In the genomic region with DNA sequence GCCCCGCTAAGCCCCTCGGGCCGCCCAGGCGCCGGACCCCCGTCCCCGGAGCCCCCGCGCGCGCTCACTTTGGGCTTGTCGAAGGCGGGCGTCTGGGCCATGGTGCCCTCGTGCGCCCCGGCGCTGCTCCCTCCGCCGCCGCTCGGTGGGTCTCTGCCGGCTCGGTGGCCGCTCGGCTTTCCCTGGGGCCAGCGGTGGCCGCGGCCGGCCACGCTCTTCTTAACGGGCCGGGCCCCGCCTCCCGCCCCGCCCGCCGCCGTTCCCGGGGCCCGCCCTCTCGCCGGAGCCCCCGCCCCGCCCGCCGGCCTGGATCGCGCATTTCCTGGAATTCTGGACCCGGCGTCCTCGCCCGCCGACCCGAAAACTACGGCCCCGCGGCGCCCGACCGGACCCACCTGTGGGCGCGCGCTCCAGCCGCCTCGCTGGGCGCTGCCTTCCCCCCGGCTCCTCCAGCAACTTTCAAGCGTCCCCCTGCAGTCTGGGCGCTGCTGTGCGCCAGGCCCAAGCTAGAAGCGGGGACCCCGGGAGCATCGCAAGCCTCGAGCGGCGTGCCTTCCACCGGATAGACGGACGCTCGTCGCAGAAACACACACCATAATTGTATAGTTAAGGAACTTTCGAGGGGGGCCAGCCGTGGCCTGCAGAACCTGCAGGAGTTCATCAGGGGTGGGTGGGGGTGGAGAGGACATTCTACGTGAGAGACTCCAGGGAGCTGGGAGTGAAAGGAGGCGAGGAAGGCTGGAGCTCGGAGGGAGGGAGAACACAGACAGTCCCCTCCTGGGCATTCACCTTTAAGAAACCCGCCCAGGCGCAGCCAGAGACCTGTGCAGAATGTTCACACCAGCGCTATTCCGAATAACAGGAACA, we compare ENCODE assay signal across 8 cellular contexts. TPM values are rescaled to one million over a fixed set of nuclear protein-coding genes. Genes with fewer than 3 reads are reported as not detected.
DNase-seq lines count a peak whose midpoint lies in the region; ATAC-seq and TF ChIP-seq lines count a peak whose summit lies in the region.

A gene (minus strand): TSS at position 193 of the 867 bp plus-strand sequence. CDS start 92 bp downstream, at position 101.

- no peaks in the 10 kb centered on the region for H3K9me3 Mint-ChIP-seq in CD8-positive, alpha-beta T cell
- H3K9me3 Mint-ChIP-seq in activated T-helper 17 cell treated with anti-CD3 and anti-CD28 coated beads, Interleukin-2, amount 50 U/mL, for 72 hours = no peaks in the 10 kb centered on the region
- H3K9me3 Mint-ChIP-seq in natural killer cell treated with Interleukin-12 subunit alpha and Interleukin-12 subunit beta and Interleukin-15 and Interleukin-18, amount 100 ng/mL, for 72 hours = no peaks in the 10 kb centered on the region

- peaks cover 10% of the 10 kb centered on the region for H3K36me3 Mint-ChIP-seq in CD8-positive, alpha-beta T cell
- H3K36me3 Mint-ChIP-seq in activated T-helper 17 cell treated with anti-CD3 and anti-CD28 coated beads, Interleukin-2, amount 50 U/mL, for 72 hours (ENCODE audit: low read depth) = no peaks in the 10 kb centered on the region
- H3K36me3 Mint-ChIP-seq in natural killer cell treated with Interleukin-12 subunit alpha and Interleukin-12 subunit beta and Interleukin-15 and Interleukin-18, amount 100 ng/mL, for 72 hours = peaks cover 6% of the 10 kb centered on the region

- DNase-seq in CD8-positive, alpha-beta T cell = peak in 6 of 7 experiments; percentile 19 to 75 (median 52)
- DNase-seq in HCT116 (ENCODE audit: low read depth, low spot score) = no peak
- DNase-seq in NOMO-1 (lab: John Stamatoyannopoulos, UW; ENCODE audit: unreplicated experiment in 2 of 2) = peak; percentile 20 to 58
- DNase-seq in foreskin fibroblast = peak; percentile 43 to 76
- peak; percentile 70 for DNase-seq in natural killer cell treated with Interleukin-12 subunit alpha and Interleukin-12 subunit beta and Interleukin-15 and Interleukin-18, amount 100 ng/mL, for 72 hours (ENCODE audit: low spot score)
- no peak for DNase-seq in middle frontal gyrus (ENCODE audit: extremely low spot score, low spot score)

- H3K4me1 Mint-ChIP-seq in CD8-positive, alpha-beta T cell (ENCODE audit: low read depth) = peaks cover 47% of the 10 kb centered on the region
- peaks cover 18% of the 10 kb centered on the region for H3K4me1 Mint-ChIP-seq in activated T-helper 17 cell treated with anti-CD3 and anti-CD28 coated beads, Interleukin-2, amount 50 U/mL, for 72 hours
- peaks cover 33 to 41% of the 10 kb centered on the region in 2 donors for H3K4me1 Mint-ChIP-seq in natural killer cell treated with Interleukin-12 subunit alpha and Interleukin-12 subunit beta and Interleukin-15 and Interleukin-18, amount 100 ng/mL, for 72 hours (ENCODE audit: low read depth in 2 of 2)

- H3K27me3 ChIP-seq in CD8-positive, alpha-beta T cell (ENCODE audit: insufficient read depth, low read length) = no peaks in the 10 kb centered on the region
- 0 out of 2 replicates have a peak, but pooled peaks cover 3% of the 10 kb centered on the region for H3K27me3 ChIP-seq in HCT116 (ENCODE audit: insufficient read depth, low read length)

- H3K27ac ChIP-seq in CD8-positive, alpha-beta T cell (ENCODE audit: low read depth, low read length) = peak within 1 kb of the TSS; percentile 70
- peak within 1 kb of the TSS; percentile 70 for H3K27ac ChIP-seq in HCT116 (ENCODE audit: low read depth, low read length)

- no TSS peak for BruUV-seq in HCT116 (replicated peaks; lab: Mats Ljungman, UMichigan)

- TF ChIP-seq CTCF in CD8-positive, alpha-beta T cell (IDR thresholded peaks at IDR 0.05) = no peak
- TF ChIP-seq CTCF in HCT116 (IDR thresholded peaks at IDR 0.05 in 2 of 3, conservative IDR thresholded peaks at IDR 0.05 in 1 of 3; ENCODE audit: borderline replicate concordance in 1 of 3, insufficient read depth in 1 of 3, low read depth in 2 of 3, low read length in 2 of 3) (no peak), foreskin fibroblast (IDR thresholded peaks at IDR 0.05; ENCODE audit: low read depth, low read length) (no peak)

- H3K9me3 ChIP-seq in CD8-positive, alpha-beta T cell (ENCODE audit: low read length) = no peaks in the 10 kb centered on the region
- H3K9me3 ChIP-seq in HCT116 (ENCODE audit: control insufficient read depth in 1 of 2, insufficient read depth in 1 of 2, low read depth in 1 of 2, low read length in 2 of 2) = no peaks in the 10 kb centered on the region

- intact Hi-C loops in CD8-positive, alpha-beta T cell (cut with DNase I, micrococcal nuclease) = loop anchor here (1.0 to 10.0 kb wide), 7 partner anchors 8 to 437 kb away; a partner anchor contains a TSS
- intact Hi-C loops in HCT116 (cut with micrococcal nuclease) = no loop called here

- peak within 1 kb of the TSS; percentile 98 for H3K4me2 ChIP-seq in HCT116 (ENCODE audit: low read length)

- H2AFZ ChIP-seq in HCT116 (ENCODE audit: low read depth, low read length, poor library complexity, severe bottlenecking) = peak within 1 kb of the TSS; percentile 74

- H3K4me1 ChIP-seq in CD8-positive, alpha-beta T cell (ENCODE audit: insufficient read depth, low read length) = peaks cover 48% of the 10 kb centered on the region
- peaks cover 11 to 16% of the 10 kb centered on the region in 2 experiments; a peak in 3 of 4 replicates for H3K4me1 ChIP-seq in HCT116 (ENCODE audit: control insufficient read depth in 1 of 2, insufficient read depth in 2 of 2, low read length in 2 of 2)

- H3K79me2 ChIP-seq in HCT116 (ENCODE audit: insufficient read depth, low read length) = no peaks in the 10 kb centered on the region

- H3K27ac Mint-ChIP-seq in CD8-positive, alpha-beta T cell = peak within 1 kb of the TSS; percentile 91
- H3K27ac Mint-ChIP-seq in activated T-helper 17 cell treated with anti-CD3 and anti-CD28 coated beads, Interleukin-2, amount 50 U/mL, for 72 hours = peak within 1 kb of the TSS; percentile 82
- peak within 1 kb of the TSS; percentile 92 to 93 for H3K27ac Mint-ChIP-seq in natural killer cell treated with Interleukin-12 subunit alpha and Interleukin-12 subunit beta and Interleukin-15 and Interleukin-18, amount 100 ng/mL, for 72 hours

- POLR2A ChIA-PET in CD8-positive, alpha-beta T cell (lab: Charles Lee) = interaction anchor here (1.0 to 2.8 kb wide), 3 partner anchors 9 to 42 kb away, joined by 3 to 11 read pairs (median 9); no protein-coding TSS in a partner anchor
- POLR2A ChIA-PET in HCT116 (lab: Charles Lee) = interaction anchor here (0.6 kb wide), 1 partner anchor 12 kb away, joined by 3 read pairs; no protein-coding TSS in a partner anchor

- H4K20me1 ChIP-seq in HCT116 (ENCODE audit: insufficient read depth) = no peaks in the 10 kb centered on the region

- H3K9me2 ChIP-seq in HCT116 (ENCODE audit: insufficient read depth) = no peaks in the 10 kb centered on the region

- ATAC-seq in CD8-positive, alpha-beta T cell = peak; percentile 66
- peak; percentile 85 for ATAC-seq in HCT116
- ATAC-seq in activated T-helper 17 cell treated with anti-CD3 and anti-CD28 coated beads, Interleukin-2, amount 50 U/mL, for 72 hours (replicated peaks) = peak; percentile 51
- ATAC-seq in natural killer cell treated with Interleukin-12 subunit alpha and Interleukin-12 subunit beta and Interleukin-15 and Interleukin-18, amount 100 ng/mL, for 72 hours = peak; percentile 66 to 80
- ATAC-seq in HG03565 (IDR thresholded peaks at IDR 0.05; ENCODE audit: unreplicated experiment) = no peak

- H3K27me3 Mint-ChIP-seq in CD8-positive, alpha-beta T cell (ENCODE audit: low read depth) = no peaks in the 10 kb centered on the region
- no peaks in the 10 kb centered on the region for H3K27me3 Mint-ChIP-seq in activated T-helper 17 cell treated with anti-CD3 and anti-CD28 coated beads, Interleukin-2, amount 50 U/mL, for 72 hours
- H3K27me3 Mint-ChIP-seq in natural killer cell treated with Interleukin-12 subunit alpha and Interleukin-12 subunit beta and Interleukin-15 and Interleukin-18, amount 100 ng/mL, for 72 hours = no peaks in the 10 kb centered on the region

- no peak for TF ChIP-seq RAD21 in HCT116 (IDR thresholded peaks at IDR 0.05; ENCODE audit: low read depth)

- CTCF ChIA-PET in CD8-positive, alpha-beta T cell (lab: Charles Lee) = interaction anchor here (4.0 to 14.7 kb wide), 2 partner anchors 31 to 42 kb away, joined by 27 to 161 read pairs; no protein-coding TSS in a partner anchor
- CTCF ChIA-PET in HCT116 (lab: Charles Lee) = interaction anchor here (2.2 kb wide), 1 partner anchor 32 kb away, joined by 9 read pairs; no protein-coding TSS in a partner anchor

- peak within 1 kb of the TSS; percentile 73 for H3K9ac ChIP-seq in HCT116 (ENCODE audit: low read length)

- no peak for TF ChIP-seq POLR2A in HCT116 (IDR thresholded peaks at IDR 0.05; ENCODE audit: borderline replicate concordance, extremely low read depth, insufficient read depth, insufficient read length)

- H3K36me3 ChIP-seq in CD8-positive, alpha-beta T cell (ENCODE audit: insufficient read depth, low read length) = no peaks in the 10 kb centered on the region
- no peaks in the 10 kb centered on the region for H3K36me3 ChIP-seq in HCT116 (ENCODE audit: control insufficient read depth in 1 of 2, insufficient read depth in 2 of 2, low read length in 2 of 2)

- peak within 1 kb of the TSS; percentile 88 for H3K4me3 Mint-ChIP-seq in CD8-positive, alpha-beta T cell
- peak within 1 kb of the TSS; percentile 93 for H3K4me3 Mint-ChIP-seq in activated T-helper 17 cell treated with anti-CD3 and anti-CD28 coated beads, Interleukin-2, amount 50 U/mL, for 72 hours
- peak within 1 kb of the TSS; percentile 98 for H3K4me3 Mint-ChIP-seq in natural killer cell treated with Interleukin-12 subunit alpha and Interleukin-12 subunit beta and Interleukin-15 and Interleukin-18, amount 100 ng/mL, for 72 hours

- RAD21 ChIA-PET in HCT116 (lab: Charles Lee; ENCODE audit: low non-redundant PET in 1 of 2, low total read pairs in 2 of 2, uncharacterized antibody in 2 of 2, unreplicated experiment in 2 of 2) = interaction anchor here in 1 of 2 experiments (0.7 kb wide), 1 partner anchor 200 kb away, joined by 6 read pairs; no protein-coding TSS in a partner anchor

- peak within 1 kb of the TSS; percentile 97 for H3K4me3 ChIP-seq in CD8-positive, alpha-beta T cell (ENCODE audit: low read depth, low read length)
- H3K4me3 ChIP-seq in HCT116 (replicated peaks in 1 of 2; ENCODE audit: low read depth in 1 of 2, low read length in 2 of 2) (peak within 1 kb of the TSS; percentile 72 to 82), foreskin fibroblast (ENCODE audit: low read depth in 1 of 2, low read length in 2 of 2) (peak within 1 kb of the TSS; percentile 68 to 86)

TF ChIP-seq in HCT116, 20 proteins besides CTCF, POLR2A, EP300 and RAD21:
- TF ChIP-seq POLR2AphosphoS5 (IDR thresholded peaks at IDR 0.05; ENCODE audit: low read depth, low read length) = peak; percentile 62
- TF ChIP-seq ZFX (IDR thresholded peaks at IDR 0.05) = peak; percentile 56
- no peak for TF ChIP-seq FOSL1 (IDR thresholded peaks at IDR 0.05; ENCODE audit: low read depth)

RNA-seq across cellular contexts. Expression of the gene that starts here (rescaled TPM):
- 10 to 100 TPM; 27.9 to 30.2 TPM for total RNA-seq in CD8-positive, alpha-beta T cell
- 25.9 TPM for total RNA-seq in HCT116 (2021; ENCODE audit: unreplicated experiment)
- 33.7 and 36.3 TPM in 2 replicates for polyA plus RNA-seq in HCT116 (2012)
- total RNA-seq in activated T-helper 17 cell treated with anti-CD3 and anti-CD28 coated beads, Interleukin-2, amount 50 U/mL, for 72 hours = 10 to 100 TPM; 30.4 to 32.5 TPM
- 10 to 100 TPM; 31.9 to 42.7 TPM for total RNA-seq in natural killer cell treated with Interleukin-12 subunit alpha and Interleukin-12 subunit beta and Interleukin-15 and Interleukin-18, amount 100 ng/mL, for 72 hours

Comparison
In these comparisons a context has a peak if more than half of its experiments do, and no peak if none do; other contexts are left out.
1. DNase-seq: peak in CD8-positive, alpha-beta T cell (6 of 7), NOMO-1 (2 of 2), foreskin fibroblast (2 of 2) and natural killer cell treated with Interleukin-12 subunit alpha and Interleukin-12 subunit beta and Interleukin-15 and Interleukin-18, amount 100 ng/mL, for 72 hours (single experiment); none in HCT116 (single experiment) and middle frontal gyrus (single experiment).
2. Peak in every context shown above with its lines, with median percentiles within 50 percentile points of each other: H3K4me3 ChIP-seq, H3K27ac Mint-ChIP-seq and H3K4me3 Mint-ChIP-seq.